Comparison of ENCODE assay signal across 27 cellular contexts in the genomic region with DNA sequence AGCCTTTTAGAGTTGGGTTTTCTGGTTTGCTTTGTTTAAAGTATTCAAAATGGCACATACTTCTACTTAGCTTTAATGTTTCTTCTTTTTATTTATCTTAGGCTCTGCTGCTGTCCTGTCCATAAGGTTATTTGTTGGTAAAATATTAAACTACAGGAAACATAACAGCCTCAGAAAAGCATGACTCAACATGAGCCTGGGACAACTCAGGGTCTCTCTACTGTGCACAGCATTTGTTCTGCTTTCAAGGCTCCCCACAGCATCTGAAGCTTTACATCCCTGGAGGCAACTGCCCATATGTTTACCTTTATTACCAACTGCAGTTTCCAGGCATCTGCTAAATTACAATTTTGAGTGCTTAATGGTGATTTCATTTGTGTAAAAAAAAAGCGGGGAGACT.
A peak's percentile ranks its signal among the peaks of the same experiment; 100 is the strongest.
DNase-seq lines count a peak whose midpoint lies in the region; ATAC-seq lines count a peak whose summit lies in the region.
"Had no signal": no experiment of that assay in that cellular context is flagged by ENCODE, and none has a peak within 500 bp of the region (broad histone marks: within the 10 kb centered on the region; RNA-seq: fewer than 3 reads in every experiment).

No MANE protein-coding gene starts in this region.

- DNase-seq in NCI-H1694 treated with DMSO at 0.1 percent for 48 hours (lab: John Stamatoyannopoulos, UW) (peak; percentile 83), NCI-H1436 treated with DMSO at 0.1 percent for 48 hours (lab: John Stamatoyannopoulos, UW) (no peak), retina (no peak), NCI-H187 treated with DMSO at 0.1 percent for 48 hours (lab: John Stamatoyannopoulos, UW) (no peak)
- DNase-seq in activated CD4-positive, alpha-beta T cell treated with anti-CD3 and anti-CD28 coated beads, Interleukin-2, amount 10 ng/mL, durations not matched to agents 7 days and 5 days = no peak
- DNase-seq: activated CD4-positive, alpha-beta memory T cell treated with anti-CD3 and anti-CD28 coated beads for 36 hours; activated CD8-positive, alpha-beta memory T cell treated with anti-CD3 and anti-CD28 coated beads, Interleukin-2, amount 50 U/mL, for 4 hours; activated naive CD4-positive, alpha-beta T cell treated with anti-CD3 and anti-CD28 coated beads, Interleukin-2, amount 50 U/mL, for 16 hours; amniotic stem cell; brain microvascular endothelial cell; Calu3; EL; hypothalamus; Kasumi-1; left lung; mesenchymal stem cell; NCI-H146; NCI-H526 treated with DMSO at 0.1 percent for 48 hours; SJCRH30; stimulated activated CD4-positive, alpha-beta T cell treated with anti-CD3 and anti-CD28 coated beads, Interleukin-4, amount 100 ng/mL, for 4 hours; substantia nigra; T-cell; upper lobe of left lung had no signal

- no peak overlapping the region for H3K27ac Mint-ChIP-seq in activated CD4-positive, alpha-beta T cell treated with anti-CD3 and anti-CD28 coated beads, Interleukin-2, amount 10 ng/mL, durations not matched to agents 7 days and 5 days
- H3K27ac Mint-ChIP-seq: activated CD4-positive, alpha-beta memory T cell treated with anti-CD3 and anti-CD28 coated beads for 36 hours; stimulated activated memory B cell treated with anti-CD40 and anti-IgM and Interleukin-4, amounts not matched to agents 10 μg/mL and 1 μg/mL and 100 μg/mL, for 72 hours; T-cell had no signal

- CTCF ChIA-PET in activated CD4-positive, alpha-beta T cell treated with anti-CD3 and anti-CD28 coated beads, Interleukin-2, amount 10 ng/mL, durations not matched to agents 7 days and 5 days (lab: Charles Lee) = no interaction called here

- H3K27me3 Mint-ChIP-seq in activated CD4-positive, alpha-beta T cell treated with anti-CD3 and anti-CD28 coated beads, Interleukin-2, amount 10 ng/mL, durations not matched to agents 7 days and 5 days = no peaks in the 10 kb centered on the region
- H3K27me3 Mint-ChIP-seq: activated CD4-positive, alpha-beta memory T cell treated with anti-CD3 and anti-CD28 coated beads for 36 hours; stimulated activated memory B cell treated with anti-CD40 and anti-IgM and Interleukin-4, amounts not matched to agents 10 μg/mL and 1 μg/mL and 100 μg/mL, for 72 hours; T-cell had no signal

- ATAC-seq in GM19452 (IDR thresholded peaks at IDR 0.05; ENCODE audit: unreplicated experiment) = peak; percentile 55
- ATAC-seq in HG02938 (IDR thresholded peaks at IDR 0.05; ENCODE audit: unreplicated experiment) = peak; percentile 48
- ATAC-seq: left lung; sciatic nerve; stimulated activated memory B cell treated with anti-CD40 and anti-IgM and Interleukin-4, amounts not matched to agents 10 μg/mL and 1 μg/mL and 100 μg/mL, for 72 hours; T-cell had no signal

- POLR2A ChIA-PET in activated CD4-positive, alpha-beta T cell treated with anti-CD3 and anti-CD28 coated beads, Interleukin-2, amount 10 ng/mL, durations not matched to agents 7 days and 5 days (lab: Charles Lee) = no interaction called here

- H3K9me3 Mint-ChIP-seq in activated CD4-positive, alpha-beta T cell treated with anti-CD3 and anti-CD28 coated beads, Interleukin-2, amount 10 ng/mL, durations not matched to agents 7 days and 5 days = no peaks in the 10 kb centered on the region
- H3K9me3 Mint-ChIP-seq: stimulated activated memory B cell treated with anti-CD40 and anti-IgM and Interleukin-4, amounts not matched to agents 10 μg/mL and 1 μg/mL and 100 μg/mL, for 72 hours; T-cell had no signal

- no peak overlapping the region for H3K4me3 Mint-ChIP-seq in activated CD4-positive, alpha-beta T cell treated with anti-CD3 and anti-CD28 coated beads, Interleukin-2, amount 10 ng/mL, durations not matched to agents 7 days and 5 days
- H3K4me3 Mint-ChIP-seq: activated CD4-positive, alpha-beta memory T cell treated with anti-CD3 and anti-CD28 coated beads for 36 hours; stimulated activated memory B cell treated with anti-CD40 and anti-IgM and Interleukin-4, amounts not matched to agents 10 μg/mL and 1 μg/mL and 100 μg/mL, for 72 hours; T-cell had no signal

- H3K4me1 Mint-ChIP-seq in activated CD4-positive, alpha-beta T cell treated with anti-CD3 and anti-CD28 coated beads, Interleukin-2, amount 10 ng/mL, durations not matched to agents 7 days and 5 days = no peaks in the 10 kb centered on the region
- H3K4me1 Mint-ChIP-seq: stimulated activated memory B cell treated with anti-CD40 and anti-IgM and Interleukin-4, amounts not matched to agents 10 μg/mL and 1 μg/mL and 100 μg/mL, for 72 hours; T-cell had no signal

- H3K36me3 Mint-ChIP-seq in activated CD4-positive, alpha-beta T cell treated with anti-CD3 and anti-CD28 coated beads, Interleukin-2, amount 10 ng/mL, durations not matched to agents 7 days and 5 days (ENCODE audit: low read depth) = no peaks in the 10 kb centered on the region
- H3K36me3 Mint-ChIP-seq: activated CD4-positive, alpha-beta memory T cell treated with anti-CD3 and anti-CD28 coated beads for 36 hours; stimulated activated memory B cell treated with anti-CD40 and anti-IgM and Interleukin-4, amounts not matched to agents 10 μg/mL and 1 μg/mL and 100 μg/mL, for 72 hours; T-cell had no signal
